ENCODE assay signal across 1 cellular context in the genomic region with DNA sequence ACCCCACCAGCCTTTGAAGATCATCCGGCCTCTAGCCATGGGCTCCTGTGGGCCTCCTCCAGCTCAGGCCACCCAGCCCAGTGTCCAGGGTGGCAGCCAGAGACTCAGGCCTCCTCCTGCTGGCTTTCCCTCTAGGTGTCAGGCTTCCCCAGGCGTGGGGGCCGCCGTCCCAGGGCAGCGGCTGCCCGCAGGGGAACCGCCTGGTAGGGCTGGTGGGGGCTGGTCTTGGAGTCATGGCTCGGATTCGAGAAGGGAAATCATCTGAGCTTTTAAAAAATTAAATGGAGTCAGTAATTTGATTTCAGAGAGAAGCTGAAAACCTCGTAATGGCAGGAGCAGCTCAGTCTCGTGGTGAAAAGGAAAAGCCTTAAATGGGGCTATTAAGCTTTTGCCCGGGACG.
TF ChIP-seq lines count a peak whose summit lies in the region.

No MANE protein-coding gene starts in this region.

TF ChIP-seq in K562, 482 proteins besides CTCF, POLR2A, EP300 and RAD21 (continued from another document):
- TF ChIP-seq, protein P1, sequence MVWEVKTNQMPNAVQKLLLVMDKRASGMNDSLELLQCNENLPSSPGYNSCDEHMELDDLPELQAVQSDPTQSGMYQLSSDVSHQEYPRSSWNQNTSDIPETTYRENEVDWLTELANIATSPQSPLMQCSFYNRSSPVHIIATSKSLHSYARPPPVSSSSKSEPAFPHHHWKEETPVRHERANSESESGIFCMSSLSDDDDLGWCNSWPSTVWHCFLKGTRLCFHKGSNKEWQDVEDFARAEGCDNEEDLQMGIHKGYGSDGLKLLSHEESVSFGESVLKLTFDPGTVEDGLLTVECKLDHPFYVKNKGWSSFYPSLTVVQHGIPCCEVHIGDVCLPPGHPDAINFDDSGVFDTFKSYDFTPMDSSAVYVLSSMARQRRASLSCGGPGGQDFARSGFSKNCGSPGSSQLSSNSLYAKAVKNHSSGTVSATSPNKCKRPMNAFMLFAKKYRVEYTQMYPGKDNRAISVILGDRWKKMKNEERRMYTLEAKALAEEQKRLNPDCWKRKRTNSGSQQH (CRISPR knock-in tag; IDR thresholded peaks at IDR 0.05): no peak
- no peak for TF ChIP-seq SAP30 (IDR thresholded peaks at IDR 0.05; ENCODE audit: borderline replicate concordance, insufficient read depth, low read depth, low read length, poor library complexity, severe bottlenecking)
